28 cellular contexts compared by ENCODE assay signal in genomic region chr18:11532758-11533512, GRCh38.
"Had no signal": no experiment of that assay in that cellular context is flagged by ENCODE, and none has a peak within 500 bp of the region (broad histone marks: within the 10 kb centered on the region; RNA-seq: fewer than 3 reads in every experiment).

No MANE protein-coding gene starts in this region.

- H3K27ac ChIP-seq: body of pancreas, esophagus squamous epithelium, WERI-Rb-1 had no signal

- H3K4me1 ChIP-seq: body of pancreas, esophagus squamous epithelium had no signal

- H3K4me3 ChIP-seq: body of pancreas, esophagus squamous epithelium had no signal

- H3K4me1 Mint-ChIP-seq: activated B cell treated with CpG ODN at 0.5 μM for 24 hours; activated CD4-positive, alpha-beta memory T cell treated with anti-CD3 and anti-CD28 coated beads, Interleukin-2, amount 10 ng/mL, durations not matched to agents 7 days and 5 days; activated T-helper 17 cell treated with anti-CD3 and anti-CD28 coated beads, Interleukin-2, amount 50 U/mL, for 72 hours; T-helper 17 cell had no signal

- H3K4me3 Mint-ChIP-seq: activated B cell treated with CpG ODN at 0.5 μM for 24 hours; activated CD4-positive, alpha-beta memory T cell treated with anti-CD3 and anti-CD28 coated beads, Interleukin-2, amount 10 ng/mL, durations not matched to agents 7 days and 5 days; activated naive CD8-positive, alpha-beta T cell; activated T-cell treated with anti-CD3 and anti-CD28 coated beads, Interleukin-2, amount 50 U/mL, for 4 hours; activated T-helper 17 cell treated with anti-CD3 and anti-CD28 coated beads, Interleukin-2, amount 50 U/mL, for 72 hours; effector memory CD8-positive, alpha-beta T cell; T-helper 17 cell; T-helper 2 cell treated with Interferon-gamma antibody and Interleukin-4, amounts not matched to agents 5 μg/mL and 100 μg/mL, for 36 hours had no signal

- H3K9me3 ChIP-seq: body of pancreas, esophagus squamous epithelium had no signal

- H3K27me3 ChIP-seq: body of pancreas, esophagus squamous epithelium had no signal

- H3K27ac Mint-ChIP-seq: activated B cell treated with CpG ODN at 0.5 μM for 24 hours; activated CD4-positive, alpha-beta memory T cell treated with anti-CD3 and anti-CD28 coated beads, Interleukin-2, amount 10 ng/mL, durations not matched to agents 7 days and 5 days; activated naive CD8-positive, alpha-beta T cell; activated T-helper 17 cell treated with anti-CD3 and anti-CD28 coated beads, Interleukin-2, amount 50 U/mL, for 72 hours; effector memory CD8-positive, alpha-beta T cell; T-helper 17 cell; T-helper 2 cell treated with Interferon-gamma antibody and Interleukin-4, amounts not matched to agents 5 μg/mL and 100 μg/mL, for 36 hours had no signal

- DNase-seq: activated B cell treated with CpG ODN at 0.5 μM for 24 hours; activated CD4-positive, alpha-beta memory T cell treated with anti-CD3 and anti-CD28 coated beads, Interleukin-2, amount 10 ng/mL, durations not matched to agents 7 days and 5 days; activated CD4-positive, alpha-beta T cell treated with anti-CD3 and anti-CD28 coated beads for 48 hours; activated CD4-positive, alpha-beta T cell treated with anti-CD3 and anti-CD28 coated beads, Interleukin-2, amount 50 U/mL, for 4 hours; activated effector memory CD4-positive, alpha-beta T cell treated with Interleukin-2 at 50 U/mL for 16 hours; activated gamma-delta T cell treated with Interleukin-2 at 50 U/mL for 16 hours; activated naive CD4-positive, alpha-beta T cell treated with anti-CD3 and anti-CD28 coated beads, Interleukin-2, amount 50 U/mL, for 16 hours; activated naive CD4-positive, alpha-beta T cell treated with Interleukin-2 at 50 U/mL for 16 hours; activated T-cell treated with anti-CD3 and anti-CD28 coated beads, Interleukin-2, amount 50 U/mL, for 4 hours; amniotic stem cell; anterior cingulate cortex; body of pancreas; caudate nucleus; cortex of kidney; dermis blood vessel endothelial cell; effector CD4-positive, alpha-beta T cell; effector memory CD8-positive, alpha-beta T cell; erythroblast; esophagus squamous epithelium; foreskin melanocyte; T-helper 1 cell; T-helper 17 cell; T1000; WERI-Rb-1 had no signal

- H3K27me3 Mint-ChIP-seq: activated B cell treated with CpG ODN at 0.5 μM for 24 hours; activated CD4-positive, alpha-beta memory T cell treated with anti-CD3 and anti-CD28 coated beads, Interleukin-2, amount 10 ng/mL, durations not matched to agents 7 days and 5 days; activated naive CD8-positive, alpha-beta T cell; activated T-helper 17 cell treated with anti-CD3 and anti-CD28 coated beads, Interleukin-2, amount 50 U/mL, for 72 hours; effector memory CD8-positive, alpha-beta T cell had no signal

- H3K36me3 ChIP-seq: esophagus squamous epithelium, WERI-Rb-1 had no signal

- H3K36me3 Mint-ChIP-seq: activated naive CD8-positive, alpha-beta T cell had no signal

- H3K9me3 Mint-ChIP-seq: activated CD4-positive, alpha-beta memory T cell treated with anti-CD3 and anti-CD28 coated beads, Interleukin-2, amount 10 ng/mL, durations not matched to agents 7 days and 5 days; activated T-cell treated with anti-CD3 and anti-CD28 coated beads, Interleukin-2, amount 50 U/mL, for 4 hours; effector memory CD8-positive, alpha-beta T cell; T-helper 2 cell treated with Interferon-gamma antibody and Interleukin-4, amounts not matched to agents 5 μg/mL and 100 μg/mL, for 36 hours had no signal

- ATAC-seq: activated CD4-positive, CD25-positive, alpha-beta regulatory T cell treated with anti-CD3 and anti-CD28 coated beads, Interleukin-2, amount 50 U/mL, for 24 hours; activated T-cell treated with anti-CD3 and anti-CD28 coated beads, Interleukin-2, amount 50 U/mL, for 4 hours; activated T-helper 17 cell treated with anti-CD3 and anti-CD28 coated beads, Interleukin-2, amount 50 U/mL, for 72 hours; body of pancreas; effector memory CD8-positive, alpha-beta T cell; T-helper 17 cell had no signal
